ENCODE assay signal across 1 cellular context in the genomic region with DNA sequence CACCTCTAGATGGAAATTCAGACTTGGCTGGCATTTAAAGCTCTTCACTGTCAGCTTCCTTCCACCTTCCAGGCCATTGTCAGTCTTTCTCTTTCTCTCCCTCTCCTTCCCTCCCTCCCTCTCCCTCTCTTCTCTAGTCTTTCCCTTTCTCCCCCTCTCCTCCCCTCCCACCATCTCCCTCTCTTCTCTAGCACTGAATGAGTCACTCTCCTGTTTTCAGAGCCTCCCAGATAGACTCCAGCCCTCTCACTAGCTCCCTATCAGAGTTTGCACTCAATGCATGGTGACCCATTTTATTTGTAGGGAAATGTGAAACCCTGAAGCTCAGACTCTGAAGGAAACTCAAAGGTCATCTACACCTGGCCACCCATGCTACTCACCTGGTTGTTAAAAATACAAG.
A peak's percentile ranks its signal among the peaks of the same experiment; 100 is the strongest.
TF ChIP-seq lines count a peak whose summit lies in the region.

No MANE protein-coding gene starts in this region.

TF ChIP-seq in K562, 482 proteins besides CTCF, POLR2A, EP300 and RAD21 (continued from another document and continues in another):
- TF ChIP-seq MBD1 (CRISPR knock-in tag; IDR thresholded peaks at IDR 0.05) (no peak), NONO (IDR thresholded peaks at IDR 0.05; ENCODE audit: low read depth in 2 of 2, low read length in 1 of 2) (no peak), SREBF2 (CRISPR knock-in tag; IDR thresholded peaks at IDR 0.05) (no peak), CTBP1 (IDR thresholded peaks at IDR 0.05; ENCODE audit: borderline replicate concordance) (no peak), ZNF253 (CRISPR knock-in tag; conservative IDR thresholded peaks at IDR 0.05) (no peak), CBX3 (IDR thresholded peaks at IDR 0.05; ENCODE audit: borderline replicate concordance in 1 of 2, low read length in 2 of 2) (no peak), ZNF551 (CRISPR knock-in tag; IDR thresholded peaks at IDR 0.05) (no peak), SPI1 (IDR thresholded peaks at IDR 0.05; ENCODE audit: borderline replicate concordance, low read depth, low read length) (no peak), HDAC3 (IDR thresholded peaks at IDR 0.05; ENCODE audit: borderline replicate concordance, partially characterized antibody) (no peak), MED1 (CRISPR knock-in tag; IDR thresholded peaks at IDR 0.05; ENCODE audit: borderline replicate concordance) (no peak), IRF2 (CRISPR knock-in tag; IDR thresholded peaks at IDR 0.05) (no peak), PTRF (tag; IDR thresholded peaks at IDR 0.05) (no peak), ZNF780A (CRISPR knock-in tag; IDR thresholded peaks at IDR 0.05) (no peak), SRF (CRISPR knock-in tag; IDR thresholded peaks at IDR 0.05) (peak in 1 of 2 experiments; percentile 52; a peak in 1 of 4 replicates), ETS2 (tag; IDR thresholded peaks at IDR 0.05; ENCODE audit: borderline replicate concordance, poor library complexity, severe bottlenecking) (no peak), ZBTB1 (CRISPR knock-in tag; IDR thresholded peaks at IDR 0.05; ENCODE audit: borderline replicate concordance, low read depth) (no peak), EWSR1 (IDR thresholded peaks at IDR 0.05; ENCODE audit: borderline replicate concordance, low read depth, partially characterized antibody) (no peak), CC2D1A (IDR thresholded peaks at IDR 0.05) (no peak), LEF1 (IDR thresholded peaks at IDR 0.05) (peak; percentile 61; the same call in 1 of the 2 replicates), PHB (CRISPR knock-in tag; IDR thresholded peaks at IDR 0.05) (no peak), LCOR (CRISPR knock-in tag; IDR thresholded peaks at IDR 0.05) (no peak), ATF7 (IDR thresholded peaks at IDR 0.05) (peak; percentile 58; the same call in 1 of the 2 replicates), JUNB (CRISPR knock-in tag; conservative IDR thresholded peaks at IDR 0.05) (peak; percentile 40; the same call in 1 of the 2 replicates), CHCHD3 (CRISPR knock-in tag; IDR thresholded peaks at IDR 0.05) (no peak), ARID4B (CRISPR knock-in tag; IDR thresholded peaks at IDR 0.05) (no peak), RBM22 (IDR thresholded peaks at IDR 0.05; ENCODE audit: low read depth, low read length, poor library complexity, severe bottlenecking) (no peak), MTF1 (CRISPR knock-in tag; IDR thresholded peaks at IDR 0.05; ENCODE audit: borderline replicate concordance) (no peak), ZSCAN32 (CRISPR knock-in tag; IDR thresholded peaks at IDR 0.05) (no peak), HNRNPK (IDR thresholded peaks at IDR 0.05; ENCODE audit: low read depth, low read length, poor library complexity, severe bottlenecking) (no peak), CHD2 (IDR thresholded peaks at IDR 0.05; ENCODE audit: low read depth, low read length) (no peak), GATAD2B (IDR thresholded peaks at IDR 0.05; ENCODE audit: borderline replicate concordance) (no peak), STAT5B (CRISPR knock-in tag; IDR thresholded peaks at IDR 0.05) (no peak), ZBTB17 (CRISPR knock-in tag; IDR thresholded peaks at IDR 0.05) (no peak), FOXK1 (CRISPR knock-in tag; IDR thresholded peaks at IDR 0.05; ENCODE audit: borderline replicate concordance) (no peak), KDM1A (IDR thresholded peaks at IDR 0.05) (peak; percentile 10 to 87; a peak in 3 of 4 replicates), ATF1 (CRISPR knock-in tag; IDR thresholded peaks at IDR 0.05) (no peak), ATF1 (tag; IDR thresholded peaks at IDR 0.05) (no peak), SIX5 (IDR thresholded peaks at IDR 0.05; ENCODE audit: borderline replicate concordance in 1 of 2, insufficient read depth in 1 of 2, low read depth in 1 of 2, low read length in 2 of 2) (no peak), NCOA2 (IDR thresholded peaks at IDR 0.05; ENCODE audit: partially characterized antibody in 2 of 2) (no peak), ETV6 (IDR thresholded peaks at IDR 0.05; ENCODE audit: borderline replicate concordance in 1 of 2, low read depth in 2 of 2, low read length in 1 of 2) (no peak), ETV6 (CRISPR knock-in tag; IDR thresholded peaks at IDR 0.05; ENCODE audit: borderline replicate concordance) (no peak), NFIX (CRISPR knock-in tag; IDR thresholded peaks at IDR 0.05; ENCODE audit: low read depth) (no peak), MTA1 (IDR thresholded peaks at IDR 0.05; ENCODE audit: borderline replicate concordance) (peak; percentile 94), UBTF (IDR thresholded peaks at IDR 0.05; ENCODE audit: borderline replicate concordance in 1 of 2, low read depth in 2 of 2, low read length in 2 of 2) (no peak), TCF3 (CRISPR knock-in tag; IDR thresholded peaks at IDR 0.05) (no peak), TRIM28 (IDR thresholded peaks at IDR 0.05) (peak; percentile 19; the same call in 1 of the 2 replicates), RAD51 (IDR thresholded peaks at IDR 0.05; ENCODE audit: borderline replicate concordance, low read depth) (no peak), THRB (CRISPR knock-in tag; conservative IDR thresholded peaks at IDR 0.05) (peak; percentile 91), NFIC (IDR thresholded peaks at IDR 0.05) (peak; percentile 42; the same call in 1 of the 2 replicates)
- TF ChIP-seq, protein P1, sequence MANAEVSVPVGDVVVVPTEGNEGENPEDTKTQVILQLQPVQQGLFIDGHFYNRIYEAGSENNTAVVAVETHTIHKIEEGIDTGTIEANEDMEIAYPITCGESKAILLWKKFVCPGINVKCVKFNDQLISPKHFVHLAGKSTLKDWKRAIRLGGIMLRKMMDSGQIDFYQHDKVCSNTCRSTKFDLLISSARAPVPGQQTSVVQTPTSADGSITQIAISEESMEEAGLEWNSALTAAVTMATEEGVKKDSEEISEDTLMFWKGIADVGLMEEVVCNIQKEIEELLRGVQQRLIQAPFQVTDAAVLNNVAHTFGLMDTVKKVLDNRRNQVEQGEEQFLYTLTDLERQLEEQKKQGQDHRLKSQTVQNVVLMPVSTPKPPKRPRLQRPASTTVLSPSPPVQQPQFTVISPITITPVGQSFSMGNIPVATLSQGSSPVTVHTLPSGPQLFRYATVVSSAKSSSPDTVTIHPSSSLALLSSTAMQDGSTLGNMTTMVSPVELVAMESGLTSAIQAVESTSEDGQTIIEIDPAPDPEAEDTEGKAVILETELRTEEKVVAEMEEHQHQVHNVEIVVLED (CRISPR knock-in tag; IDR thresholded peaks at IDR 0.05): no peak
- TF ChIP-seq, protein P2, sequence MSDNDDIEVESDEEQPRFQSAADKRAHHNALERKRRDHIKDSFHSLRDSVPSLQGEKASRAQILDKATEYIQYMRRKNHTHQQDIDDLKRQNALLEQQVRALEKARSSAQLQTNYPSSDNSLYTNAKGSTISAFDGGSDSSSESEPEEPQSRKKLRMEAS (CRISPR knock-in tag; IDR thresholded peaks at IDR 0.05): no peak
- TF ChIP-seq, protein P3, sequence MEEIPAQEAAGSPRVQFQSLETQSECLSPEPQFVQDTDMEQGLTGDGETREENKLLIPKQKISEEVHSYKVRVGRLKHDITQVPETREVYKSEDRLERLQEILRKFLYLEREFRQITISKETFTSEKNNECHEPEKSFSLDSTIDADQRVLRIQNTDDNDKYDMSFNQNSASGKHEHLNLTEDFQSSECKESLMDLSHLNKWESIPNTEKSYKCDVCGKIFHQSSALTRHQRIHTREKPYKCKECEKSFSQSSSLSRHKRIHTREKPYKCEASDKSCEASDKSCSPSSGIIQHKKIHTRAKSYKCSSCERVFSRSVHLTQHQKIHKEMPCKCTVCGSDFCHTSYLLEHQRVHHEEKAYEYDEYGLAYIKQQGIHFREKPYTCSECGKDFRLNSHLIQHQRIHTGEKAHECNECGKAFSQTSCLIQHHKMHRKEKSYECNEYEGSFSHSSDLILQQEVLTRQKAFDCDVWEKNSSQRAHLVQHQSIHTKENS (CRISPR knock-in tag; IDR thresholded peaks at IDR 0.05): no peak
- TF ChIP-seq, protein P4, sequence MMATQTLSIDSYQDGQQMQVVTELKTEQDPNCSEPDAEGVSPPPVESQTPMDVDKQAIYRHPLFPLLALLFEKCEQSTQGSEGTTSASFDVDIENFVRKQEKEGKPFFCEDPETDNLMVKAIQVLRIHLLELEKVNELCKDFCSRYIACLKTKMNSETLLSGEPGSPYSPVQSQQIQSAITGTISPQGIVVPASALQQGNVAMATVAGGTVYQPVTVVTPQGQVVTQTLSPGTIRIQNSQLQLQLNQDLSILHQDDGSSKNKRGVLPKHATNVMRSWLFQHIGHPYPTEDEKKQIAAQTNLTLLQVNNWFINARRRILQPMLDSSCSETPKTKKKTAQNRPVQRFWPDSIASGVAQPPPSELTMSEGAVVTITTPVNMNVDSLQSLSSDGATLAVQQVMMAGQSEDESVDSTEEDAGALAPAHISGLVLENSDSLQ (IDR thresholded peaks at IDR 0.05): peak; percentile 69
- TF ChIP-seq, protein P5, sequence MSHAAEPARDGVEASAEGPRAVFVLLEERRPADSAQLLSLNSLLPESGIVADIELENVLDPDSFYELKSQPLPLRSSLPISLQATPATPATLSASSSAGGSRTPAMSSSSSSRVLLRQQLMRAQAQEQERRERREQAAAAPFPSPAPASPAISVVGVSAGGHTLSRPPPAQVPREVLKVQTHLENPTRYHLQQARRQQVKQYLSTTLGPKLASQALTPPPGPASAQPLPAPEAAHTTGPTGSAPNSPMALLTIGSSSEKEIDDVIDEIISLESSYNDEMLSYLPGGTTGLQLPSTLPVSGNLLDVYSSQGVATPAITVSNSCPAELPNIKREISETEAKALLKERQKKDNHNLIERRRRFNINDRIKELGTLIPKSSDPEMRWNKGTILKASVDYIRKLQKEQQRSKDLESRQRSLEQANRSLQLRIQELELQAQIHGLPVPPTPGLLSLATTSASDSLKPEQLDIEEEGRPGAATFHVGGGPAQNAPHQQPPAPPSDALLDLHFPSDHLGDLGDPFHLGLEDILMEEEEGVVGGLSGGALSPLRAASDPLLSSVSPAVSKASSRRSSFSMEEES (CRISPR knock-in tag; IDR thresholded peaks at IDR 0.05): no peak
